ENCODE assay signal across 1 cellular context in genomic region chrX:129763666-129764065, GRCh38.
TF ChIP-seq lines count a peak whose summit lies in the region.

No MANE protein-coding gene starts in this region.

TF ChIP-seq in HepG2, 621 proteins besides CTCF, POLR2A, EP300 and RAD21:
- no peak for TF ChIP-seq ZBTB44 (CRISPR knock-in tag; IDR thresholded peaks at IDR 0.05)
- peak; percentile 41 to 84; a peak in 3 of 4 replicates for TF ChIP-seq MAFK (conservative IDR thresholded peaks at IDR 0.05 in 1 of 2, IDR thresholded peaks at IDR 0.05 in 1 of 2; ENCODE audit: low read length in 2 of 2)
- no peak for TF ChIP-seq ZC3H4 (CRISPR knock-in tag; IDR thresholded peaks at IDR 0.05; ENCODE audit: borderline replicate concordance)
- peak; percentile 79 for TF ChIP-seq MAFF (IDR thresholded peaks at IDR 0.05; ENCODE audit: low read depth, low read length)
